In the genomic region with DNA sequence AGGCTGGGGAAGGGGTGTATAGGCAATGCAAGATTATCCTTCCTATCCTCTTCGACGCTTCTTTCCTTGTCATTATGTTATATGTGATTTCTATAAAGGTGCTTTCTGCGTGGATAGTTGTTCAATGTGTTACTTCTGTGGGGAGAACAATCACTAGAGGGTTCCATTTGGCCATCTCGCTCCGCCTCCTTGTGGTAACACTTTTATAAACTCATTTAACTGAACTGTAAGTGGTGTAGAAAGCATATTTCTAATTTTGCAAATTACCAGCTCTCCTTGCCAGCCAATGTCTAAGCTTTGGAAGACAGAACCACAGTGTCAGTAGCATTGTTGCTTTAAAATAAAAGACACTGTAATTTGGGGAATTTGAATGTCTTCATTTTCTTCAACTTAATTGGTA, we compare ENCODE assay signal across 20 cellular contexts.
"Had no signal": no experiment of that assay in that cellular context is flagged by ENCODE, and none has a peak within 500 bp of the region (broad histone marks: within the 10 kb centered on the region; RNA-seq: fewer than 3 reads in every experiment).

No MANE protein-coding gene starts in this region.

- H3K4me1 ChIP-seq: gastrocnemius medialis, lower lobe of right lung, prostate gland, sigmoid colon, stomach, testis, tibial artery had no signal

- H3K4me3 Mint-ChIP-seq: effector memory CD8-positive, alpha-beta T cell; naive thymus-derived CD8-positive, alpha-beta T cell; nephron progenitor cell; stimulated activated effector memory CD8-positive, alpha-beta T cell treated with anti-CD3 and anti-CD28 coated beads, Interleukin-12 subunit alpha, Interleukin-12 subunit beta, amount 100 ng/mL, for 72 hours; type B pancreatic cell had no signal

- H3K4me3 ChIP-seq: gastrocnemius medialis, lower lobe of right lung, prostate gland, sigmoid colon, stomach, testis, tibial artery had no signal

- ATAC-seq: effector memory CD8-positive, alpha-beta T cell; gastrocnemius medialis; left ventricle myocardium superior; lower lobe of right lung; naive thymus-derived CD8-positive, alpha-beta T cell; right cardiac atrium; stimulated activated effector memory CD8-positive, alpha-beta T cell treated with anti-CD3 and anti-CD28 coated beads, Interleukin-12 subunit alpha, Interleukin-12 subunit beta, amount 100 ng/mL, for 72 hours had no signal

- H3K9me3 ChIP-seq: gastrocnemius medialis, lower lobe of right lung, prostate gland, sigmoid colon, testis had no signal

- H3K4me1 Mint-ChIP-seq: naive thymus-derived CD8-positive, alpha-beta T cell; nephron progenitor cell; stimulated activated effector memory CD8-positive, alpha-beta T cell treated with anti-CD3 and anti-CD28 coated beads, Interleukin-12 subunit alpha, Interleukin-12 subunit beta, amount 100 ng/mL, for 72 hours had no signal

- H3K27ac ChIP-seq: gastrocnemius medialis, lower lobe of right lung, prostate gland, sigmoid colon, stomach, testis, tibial artery had no signal

- H3K36me3 ChIP-seq: gastrocnemius medialis, lower lobe of right lung, prostate gland, sigmoid colon, stomach, tibial artery had no signal

- H3K27me3 ChIP-seq: gastrocnemius medialis, sigmoid colon, stomach, testis, tibial artery had no signal

- DNase-seq: cortex of kidney; effector memory CD8-positive, alpha-beta T cell; gastrocnemius medialis; head of caudate nucleus; left ventricle myocardium superior; lower lobe of right lung; naive thymus-derived CD8-positive, alpha-beta T cell; nephron progenitor cell; nucleus accumbens; right cardiac atrium; sigmoid colon; stimulated activated CD4-positive, alpha-beta T cell treated with anti-CD3 and anti-CD28 coated beads, Interleukin-2, amount 100 ng/mL, for 24 hours; stimulated activated CD4-positive, alpha-beta T cell treated with anti-CD3 and anti-CD28 coated beads, Interleukin-4, amount 100 ng/mL, for 24 hours; stimulated activated naive CD4-positive, alpha-beta T cell treated with Interleukin-2 at 50 U/mL for 16 hours; stomach; testis; tibial artery had no signal

- H3K27ac Mint-ChIP-seq: effector memory CD8-positive, alpha-beta T cell; naive thymus-derived CD8-positive, alpha-beta T cell; nephron progenitor cell; stimulated activated effector memory CD8-positive, alpha-beta T cell treated with anti-CD3 and anti-CD28 coated beads, Interleukin-12 subunit alpha, Interleukin-12 subunit beta, amount 100 ng/mL, for 72 hours; type B pancreatic cell had no signal

- H3K36me3 Mint-ChIP-seq: naive thymus-derived CD8-positive, alpha-beta T cell; stimulated activated effector memory CD8-positive, alpha-beta T cell treated with anti-CD3 and anti-CD28 coated beads, Interleukin-12 subunit alpha, Interleukin-12 subunit beta, amount 100 ng/mL, for 72 hours; type B pancreatic cell had no signal

- H3K27me3 Mint-ChIP-seq: effector memory CD8-positive, alpha-beta T cell; naive thymus-derived CD8-positive, alpha-beta T cell; type B pancreatic cell had no signal
